22 cellular contexts compared by ENCODE assay signal in genomic region chr11:113907155-113907554, GRCh38. TPM values are rescaled to one million over a fixed set of nuclear protein-coding genes. Genes with fewer than 3 reads are reported as not detected.
DNase-seq lines count a peak whose midpoint lies in the region; ATAC-seq and TF ChIP-seq lines count a peak whose summit lies in the region.
"Had no signal": no experiment of that assay in that cellular context is flagged by ENCODE, and none has a peak within 500 bp of the region (broad histone marks: within the 10 kb centered on the region; RNA-seq: fewer than 3 reads in every experiment).

No MANE protein-coding gene starts in this region.

- H3K4me3 Mint-ChIP-seq in activated T-cell treated with anti-CD3 and anti-CD28 coated beads, Interleukin-2, amount 50 U/mL, for 72 hours = peak overlapping the region in 1 of 2 donors; percentile 51
- no peak overlapping the region for H3K4me3 Mint-ChIP-seq in progenitor cell of endocrine pancreas (ENCODE audit: low read depth)
- H3K4me3 Mint-ChIP-seq: B cell; CD4-positive, CD25-positive, alpha-beta regulatory T cell had no signal

- no peaks in the 10 kb centered on the region for H3K36me3 Mint-ChIP-seq in activated T-cell treated with anti-CD3 and anti-CD28 coated beads, Interleukin-2, amount 50 U/mL, for 72 hours (ENCODE audit: insufficient read depth in 2 of 2)
- H3K36me3 Mint-ChIP-seq in progenitor cell of endocrine pancreas (ENCODE audit: insufficient read depth) = no peaks in the 10 kb centered on the region
- H3K36me3 Mint-ChIP-seq: CD4-positive, CD25-positive, alpha-beta regulatory T cell had no signal

- TF ChIP-seq CTCF in fibroblast of villous mesenchyme (IDR thresholded peaks at IDR 0.05; ENCODE audit: insufficient read depth, low read depth, low read length) (no peak), progenitor cell of endocrine pancreas (IDR thresholded peaks at IDR 0.05; ENCODE audit: unreplicated experiment) (no peak)

- no peaks in the 10 kb centered on the region for H3K9me3 Mint-ChIP-seq in activated T-cell treated with anti-CD3 and anti-CD28 coated beads, Interleukin-2, amount 50 U/mL, for 72 hours
- H3K9me3 Mint-ChIP-seq in progenitor cell of endocrine pancreas (ENCODE audit: low read depth) = no peaks in the 10 kb centered on the region
- H3K9me3 Mint-ChIP-seq: CD4-positive, CD25-positive, alpha-beta regulatory T cell had no signal

- no peak for ATAC-seq in activated T-cell treated with anti-CD3 and anti-CD28 coated beads, Interleukin-2, amount 50 U/mL, for 72 hours (replicated peaks in 1 of 2)
- ATAC-seq in GM21447 (IDR thresholded peaks at IDR 0.05; ENCODE audit: unreplicated experiment) = no peak
- ATAC-seq: K562, Right ventricle myocardium inferior had no signal

- no peaks in the 10 kb centered on the region for H3K4me1 Mint-ChIP-seq in activated T-cell treated with anti-CD3 and anti-CD28 coated beads, Interleukin-2, amount 50 U/mL, for 72 hours (ENCODE audit: low read depth)
- peaks cover 23% of the 10 kb centered on the region for H3K4me1 Mint-ChIP-seq in progenitor cell of endocrine pancreas (ENCODE audit: low read depth)
- H3K4me1 Mint-ChIP-seq: CD4-positive, CD25-positive, alpha-beta regulatory T cell had no signal

- H3K27me3 Mint-ChIP-seq in activated T-cell treated with anti-CD3 and anti-CD28 coated beads, Interleukin-2, amount 50 U/mL, for 72 hours (ENCODE audit: low read depth) = peaks cover 10% of the 10 kb centered on the region
- H3K27me3 Mint-ChIP-seq in progenitor cell of endocrine pancreas = peaks cover 45% of the 10 kb centered on the region
- H3K27me3 Mint-ChIP-seq: B cell had no signal

- no peak overlapping the region for H3K4me3 ChIP-seq in fibroblast of villous mesenchyme (ENCODE audit: low read depth, low read length)
- H3K4me3 ChIP-seq: K562 had no signal

- no peak for DNase-seq in activated T-cell treated with anti-CD3 and anti-CD28 coated beads, Interleukin-2, amount 50 U/mL, for 72 hours
- DNase-seq in activated T-cell treated with anti-CD3 and anti-CD28 coated beads, Interleukin-2, amount 50 U/mL, for 48 hours = no peak
- DNase-seq in NCI-H69 (lab: John Stamatoyannopoulos, UW) (peak; percentile 84), fibroblast of villous mesenchyme (ENCODE audit: low read depth) (peak; percentile 6), progenitor cell of endocrine pancreas (ENCODE audit: low spot score, unreplicated experiment) (no peak), CD1c-positive myeloid dendritic cell (ENCODE audit: extremely low spot score) (no peak), SKM-1 treated with dmso at 0.1 percent for 144 hours (lab: John Stamatoyannopoulos, UW; ENCODE audit: unreplicated experiment) (no peak)
- DNase-seq: CD4-positive, CD25-positive, alpha-beta regulatory T cell; COR-L47; DMS 273 treated with DMSO at 0.1 percent for 48 hours; GDM1; GOT3; NCI-H1436 treated with DMSO at 0.1 percent for 48 hours; NCI-H2029 treated with DMSO at 0.1 percent for 48 hours; NCI-H2171; NK-92 treated with Interleukin-12 subunit alpha and Interleukin-12 subunit beta, amount 100 ng/mL, for 24 hours had no signal

- peak overlapping the region; percentile 54 for H3K27ac Mint-ChIP-seq in activated T-cell treated with anti-CD3 and anti-CD28 coated beads, Interleukin-2, amount 50 U/mL, for 72 hours
- peak overlapping the region; percentile 30 for H3K27ac Mint-ChIP-seq in progenitor cell of endocrine pancreas
- H3K27ac Mint-ChIP-seq: B cell; CD4-positive, CD25-positive, alpha-beta regulatory T cell had no signal

RNA-seq across cellular contexts. Expression of gene HTR3B, which starts 2.6 kb away (rescaled TPM):
- not detected for total RNA-seq in activated T-cell treated with anti-CD3 and anti-CD28 coated beads, Interleukin-2, amount 50 U/mL, for 72 hours
- total RNA-seq in fibroblast of villous mesenchyme (not detected in 2 replicates), progenitor cell of endocrine pancreas (not detected in 2 replicates)
- total RNA-seq: A172; B cell; CD4-positive, CD25-positive, alpha-beta regulatory T cell; K562; OCI-LY7; Right ventricle myocardium inferior had no signal

RNA-seq across cellular contexts. Expression of gene USP28, which starts 31.8 kb away (rescaled TPM):
- 10 to 100 TPM; 42.6 to 43.5 TPM for total RNA-seq in activated T-cell treated with anti-CD3 and anti-CD28 coated beads, Interleukin-2, amount 50 U/mL, for 72 hours
- total RNA-seq in fibroblast of villous mesenchyme = 27.1 and 37.1 TPM in 2 replicates
- 54.8 and 56.4 TPM in 2 replicates for total RNA-seq in progenitor cell of endocrine pancreas

Comparison
In these comparisons a context has a peak if more than half of its experiments do, and no peak if none do; other contexts are left out.
1. DNase-seq: peak in NCI-H69 (single experiment) and fibroblast of villous mesenchyme (single experiment); none in activated T-cell treated with anti-CD3 and anti-CD28 coated beads, Interleukin-2, amount 50 U/mL, for 72 hours (0 of 2), activated T-cell treated with anti-CD3 and anti-CD28 coated beads, Interleukin-2, amount 50 U/mL, for 48 hours (0 of 2), progenitor cell of endocrine pancreas (single experiment), CD1c-positive myeloid dendritic cell (single experiment) and SKM-1 treated with dmso at 0.1 percent for 144 hours (single experiment).